In genomic region chr1:162977944-162978568, GRCh38 we compare ENCODE assay signal across 21 cellular contexts.
DNase-seq lines count a peak whose midpoint lies in the region; TF ChIP-seq lines count a peak whose summit lies in the region.
"Had no signal": no experiment of that assay in that cellular context is flagged by ENCODE, and none has a peak within 500 bp of the region (broad histone marks: within the 10 kb centered on the region; RNA-seq: fewer than 3 reads in every experiment).

No MANE protein-coding gene starts in this region.

- H3K9me3 Mint-ChIP-seq in immature natural killer cell, result peaks cover 0 to 2% (median 0%) of the 10 kb centered on the region in 6 donors
- H3K9me3 Mint-ChIP-seq: endodermal cell; stimulated activated naive CD8-positive, alpha-beta T cell treated with anti-CD3 and anti-CD28 coated beads, Interleukin-15, Interleukin-2, amounts not matched to agents 100 ng/mL and 50 ng/mL, for 24 hours had no signal

- H3K9me3 ChIP-seq in adipocyte (ENCODE audit: control insufficient read depth, low read length) (no peaks in the 10 kb centered on the region), osteoblast (ENCODE audit: low read depth, low read length) (peaks cover 4% of the 10 kb centered on the region)
- H3K9me3 ChIP-seq: BE2C had no signal

- H3K27me3 Mint-ChIP-seq in immature natural killer cell (ENCODE audit: low read depth in 3 of 3), result peaks cover 0 to 3% (median 2%) of the 10 kb centered on the region in 3 donors
- H3K27me3 Mint-ChIP-seq: type B pancreatic cell had no signal

- no peaks in the 10 kb centered on the region for H3K79me2 ChIP-seq in osteoblast (ENCODE audit: insufficient read depth, low read length)

- H3K27ac Mint-ChIP-seq in immature natural killer cell, result no peak overlapping the region
- H3K27ac Mint-ChIP-seq: endodermal cell; stimulated activated naive CD8-positive, alpha-beta T cell treated with anti-CD3 and anti-CD28 coated beads, Interleukin-15, Interleukin-2, amounts not matched to agents 100 ng/mL and 50 ng/mL, for 24 hours; type B pancreatic cell had no signal

- H3K27me3 ChIP-seq in adipocyte (replicated peaks; ENCODE audit: control insufficient read depth, insufficient read depth, low read length) (no peaks in the 10 kb centered on the region), osteoblast (ENCODE audit: insufficient read depth, low read length) (no peaks in the 10 kb centered on the region)
- H3K27me3 ChIP-seq: BE2C had no signal

- H3K4me2 ChIP-seq in osteoblast (ENCODE audit: insufficient read depth, low read length), result no peak overlapping the region
- H3K4me2 ChIP-seq: KMS-11 had no signal

- H3K9ac ChIP-seq in adipocyte (ENCODE audit: low read length), result no peak overlapping the region
- H3K9ac ChIP-seq: KMS-11 had no signal

- no peaks in the 10 kb centered on the region for H3K36me3 ChIP-seq in adipocyte (ENCODE audit: control insufficient read depth, insufficient read depth, low read length, severe bottlenecking)
- H3K36me3 ChIP-seq in osteoblast (ENCODE audit: insufficient read depth, low read length), result no peaks in the 10 kb centered on the region
- H3K36me3 ChIP-seq: BE2C had no signal

- no peaks in the 10 kb centered on the region for H4K20me1 ChIP-seq in osteoblast (ENCODE audit: insufficient read depth, low read length)

- H3K4me1 ChIP-seq in adipocyte (ENCODE audit: control insufficient read depth, insufficient read depth, low read length), result peaks cover 11% of the 10 kb centered on the region
- peaks cover 19% of the 10 kb centered on the region for H3K4me1 ChIP-seq in osteoblast (ENCODE audit: insufficient read depth, low read length)

- no peaks in the 10 kb centered on the region for H3K36me3 Mint-ChIP-seq in immature natural killer cell
- H3K36me3 Mint-ChIP-seq: type B pancreatic cell had no signal

- H3K27ac ChIP-seq in osteoblast (ENCODE audit: low read depth, low read length) (no peak overlapping the region), substantia nigra (ENCODE audit: low read depth, low read length, poor library complexity, severe bottlenecking) (no peak overlapping the region)
- H3K27ac ChIP-seq: KMS-11 had no signal

- peak; percentile 25 for DNase-seq in EL
- peak; percentile 75 to 87 for DNase-seq in NCI-H446 (lab: John Stamatoyannopoulos, UW)
- DNase-seq in adipocyte (ENCODE audit: low read depth), result peak; percentile 54
- no peak for DNase-seq in osteoblast (ENCODE audit: insufficient read length, low spot score, missing footprints)
- DNase-seq in substantia nigra (lab: John Stamatoyannopoulos, UW), result no peak
- DNase-seq in GM19238 (ENCODE audit: insufficient read length, low spot score), result no peak
- DNase-seq in immature natural killer cell, result no peak
- DNase-seq: activated CD8-positive, alpha-beta memory T cell treated with anti-CD3 and anti-CD28 coated beads, Interleukin-2, amount 50 U/mL, for 4 hours; activated effector memory CD4-positive, alpha-beta T cell treated with Interleukin-2 at 50 U/mL for 16 hours; BE2C; COR-L47; endodermal cell; MV-4-11; NCI-H2029; NCI-H526 treated with DMSO at 0.1 percent for 48 hours; SIG-M5; stimulated activated CD4-positive, alpha-beta T cell treated with anti-CD3 and anti-CD28 coated beads, Interleukin-4, amount 100 ng/mL, for 1 hour had no signal

- TF ChIP-seq CTCF in osteoblast (IDR thresholded peaks at IDR 0.05; ENCODE audit: extremely low read depth, low read depth, low read length), result no peak

- no peaks in the 10 kb centered on the region for H3K4me1 Mint-ChIP-seq in immature natural killer cell
- H3K4me1 Mint-ChIP-seq: endodermal cell had no signal

- no peak overlapping the region for H3K4me3 Mint-ChIP-seq in immature natural killer cell
- H3K4me3 Mint-ChIP-seq: endodermal cell; stimulated activated naive CD8-positive, alpha-beta T cell treated with anti-CD3 and anti-CD28 coated beads, Interleukin-15, Interleukin-2, amounts not matched to agents 100 ng/mL and 50 ng/mL, for 24 hours; type B pancreatic cell had no signal

- no peak overlapping the region for H3K4me3 ChIP-seq in adipocyte (ENCODE audit: low read length)
- H3K4me3 ChIP-seq in osteoblast (ENCODE audit: insufficient read depth, low read length), result no peak overlapping the region
- H3K4me3 ChIP-seq: lung had no signal

- peak overlapping the region; percentile 33 for H2AFZ ChIP-seq in osteoblast (ENCODE audit: low read length)

Comparison
In these comparisons a context has a peak if more than half of its experiments do, and no peak if none do; other contexts are left out.
1. DNase-seq: peak in EL (single experiment), NCI-H446 (2 of 2) and adipocyte (single experiment); none in osteoblast (single experiment), substantia nigra (0 of 49), GM19238 (single experiment) and immature natural killer cell (0 of 3).